1 cellular context compared by ENCODE assay signal in genomic region chrX:54446084-54446483, GRCh38.
TF ChIP-seq lines count a peak whose summit lies in the region.

No MANE protein-coding gene starts in this region.

TF ChIP-seq in GM23338, 12 proteins besides CTCF, POLR2A, EP300 and RAD21 (continued from another document):
- TF ChIP-seq REST (IDR thresholded peaks at IDR 0.05; ENCODE audit: unreplicated experiment) (no peak), NANOG (IDR thresholded peaks at IDR 0.05; ENCODE audit: borderline replicate concordance) (no peak), ETS1 (IDR thresholded peaks at IDR 0.05) (no peak), ZNF331 (CRISPR knock-in tag; IDR thresholded peaks at IDR 0.05; ENCODE audit: low read depth) (no peak), STAT1 (IDR thresholded peaks at IDR 0.05; ENCODE audit: unreplicated experiment) (no peak), POLR2AphosphoS5 (IDR thresholded peaks at IDR 0.05; ENCODE audit: low read depth) (no peak)
